ENCODE assay signal across 8 cellular contexts in the genomic region with DNA sequence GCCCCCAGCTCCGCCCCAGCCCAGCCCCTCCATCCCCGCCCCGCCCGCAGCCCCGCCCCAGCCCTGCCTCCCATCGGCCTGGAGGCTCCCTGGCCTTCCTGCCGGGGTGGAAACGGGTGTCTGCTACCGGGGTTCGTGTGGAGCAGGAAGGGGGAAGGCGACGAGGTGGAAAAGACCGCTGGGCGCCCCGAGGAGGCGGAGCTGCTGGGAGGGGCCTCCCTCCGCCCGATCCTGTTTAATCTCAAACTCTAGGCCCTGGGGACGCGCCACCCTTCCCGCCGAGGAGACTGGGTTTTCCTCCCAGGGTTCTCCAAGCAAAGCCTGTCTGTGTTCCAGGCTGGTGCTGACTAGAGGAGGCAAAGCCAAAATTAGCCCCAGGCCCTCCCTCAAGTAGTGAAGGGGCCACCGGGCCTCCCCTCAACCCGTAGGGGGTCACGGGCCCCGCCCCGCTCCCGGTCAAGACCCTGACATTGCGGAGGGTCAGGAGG. TPM values are rescaled to one million over a fixed set of nuclear protein-coding genes. Genes with fewer than 3 reads are reported as not detected.
DNase-seq lines count a peak whose midpoint lies in the region; ATAC-seq and TF ChIP-seq lines count a peak whose summit lies in the region.

No MANE protein-coding gene starts in this region.

- H3K27ac ChIP-seq in SK-N-MC (peak overlapping the region; percentile 92), osteoblast (ENCODE audit: low read depth, low read length) (peak overlapping the region; percentile 28), tibial nerve (peak overlapping the region; percentile 87 to 99 (median 96))

- H2AFZ ChIP-seq in osteoblast (ENCODE audit: low read length), result peak overlapping the region; percentile 78

- no peaks in the 10 kb centered on the region for H3K27me3 Mint-ChIP-seq in activated naive CD8-positive, alpha-beta T cell treated with anti-CD3 and anti-CD28 coated beads for 36 hours
- peaks cover 66% of the 10 kb centered on the region for H3K27me3 Mint-ChIP-seq in glutamatergic neuron (ENCODE audit: unreplicated experiment)

- DNase-seq in GM03348 (ENCODE audit: low spot score), result peak; percentile 98
- DNase-seq in SK-N-MC (ENCODE audit: low read depth, low spot score), result peak; percentile 71
- DNase-seq in activated naive CD8-positive, alpha-beta T cell treated with anti-CD3 and anti-CD28 coated beads for 36 hours, result peak; percentile 70
- peak; percentile 61 for DNase-seq in glutamatergic neuron
- peak; percentile 100 for DNase-seq in osteoblast (ENCODE audit: insufficient read length, low spot score, missing footprints)
- peak; percentile 70 to 72 for DNase-seq in tibial nerve (ENCODE audit: low spot score in 2 of 2)
- DNase-seq in NCI-H1105 treated with DMSO at 0.1 percent for 48 hours (lab: John Stamatoyannopoulos, UW), result no peak

- H3K9me3 ChIP-seq in SK-N-MC (ENCODE audit: low read depth, low read length) (no peaks in the 10 kb centered on the region), osteoblast (ENCODE audit: low read depth, low read length) (no peaks in the 10 kb centered on the region), tibial nerve (peaks cover 0 to 7% (median 0%) of the 10 kb centered on the region in 4 donors)

- no peak for TF ChIP-seq EP300 in tibial nerve (IDR thresholded peaks at IDR 0.05)

- peak overlapping the region; percentile 95 for H3K4me2 ChIP-seq in osteoblast (ENCODE audit: insufficient read depth, low read length)

- peaks cover 7% of the 10 kb centered on the region for H3K36me3 Mint-ChIP-seq in activated naive CD8-positive, alpha-beta T cell treated with anti-CD3 and anti-CD28 coated beads for 36 hours
- H3K36me3 Mint-ChIP-seq in glutamatergic neuron (ENCODE audit: unreplicated experiment), result peaks cover 19% of the 10 kb centered on the region

- H3K79me2 ChIP-seq in osteoblast (ENCODE audit: insufficient read depth, low read length), result no peaks in the 10 kb centered on the region

- 3 to 5% methylated on average over 4 to 6 of the region's 29 CpGs for WGBS in tibial nerve, 2 donors

- peak in 1 of 2 donors; percentile 52 for TF ChIP-seq POLR2A in tibial nerve (IDR thresholded peaks at IDR 0.05)

- peak overlapping the region; percentile 77 for H3K9ac ChIP-seq in SK-N-MC (ENCODE audit: insufficient read length)

- peak overlapping the region; percentile 72 for H3K4me3 Mint-ChIP-seq in activated naive CD8-positive, alpha-beta T cell treated with anti-CD3 and anti-CD28 coated beads for 36 hours
- no peak overlapping the region for H3K4me3 Mint-ChIP-seq in glutamatergic neuron (ENCODE audit: unreplicated experiment)

- peaks cover 8% of the 10 kb centered on the region for H3K4me1 ChIP-seq in osteoblast (ENCODE audit: insufficient read depth, low read length)
- H3K4me1 ChIP-seq in tibial nerve, result peaks cover 0 to 26% (median 13%) of the 10 kb centered on the region in 4 donors

- H4K20me1 ChIP-seq in osteoblast (ENCODE audit: insufficient read depth, low read length), result no peaks in the 10 kb centered on the region

- H3K4me1 Mint-ChIP-seq in activated naive CD8-positive, alpha-beta T cell treated with anti-CD3 and anti-CD28 coated beads for 36 hours, result peaks cover 1% of the 10 kb centered on the region
- H3K4me1 Mint-ChIP-seq in glutamatergic neuron (ENCODE audit: low read depth, unreplicated experiment), result no peaks in the 10 kb centered on the region

- peak; percentile 46 for ATAC-seq in HG03159 (IDR thresholded peaks at IDR 0.05; ENCODE audit: unreplicated experiment)

- H3K9me3 Mint-ChIP-seq in activated naive CD8-positive, alpha-beta T cell treated with anti-CD3 and anti-CD28 coated beads for 36 hours, result peaks cover 15% of the 10 kb centered on the region
- H3K9me3 Mint-ChIP-seq in glutamatergic neuron (ENCODE audit: unreplicated experiment), result peaks cover 74% of the 10 kb centered on the region

- no peaks in the 10 kb centered on the region for H3K27me3 ChIP-seq in osteoblast (ENCODE audit: insufficient read depth, low read length)
- H3K27me3 ChIP-seq in tibial nerve, result peaks cover 0 to 15% of the 10 kb centered on the region in 2 donors

- TF ChIP-seq CTCF in glutamatergic neuron (IDR thresholded peaks at IDR 0.05; ENCODE audit: partially characterized antibody, unreplicated experiment), result no peak
- no peak for TF ChIP-seq CTCF in osteoblast (IDR thresholded peaks at IDR 0.05; ENCODE audit: extremely low read depth, low read depth, low read length)
- no peak for TF ChIP-seq CTCF in tibial nerve (IDR thresholded peaks at IDR 0.05)

- H3K27ac Mint-ChIP-seq in activated naive CD8-positive, alpha-beta T cell treated with anti-CD3 and anti-CD28 coated beads for 36 hours, result no peak overlapping the region
- H3K27ac Mint-ChIP-seq in glutamatergic neuron (ENCODE audit: unreplicated experiment), result peak overlapping the region; percentile 55

- H3K4me3 ChIP-seq in SK-N-MC, result peak overlapping the region; percentile 76
- peak overlapping the region; percentile 72 for H3K4me3 ChIP-seq in osteoblast (ENCODE audit: insufficient read depth, low read length)
- H3K4me3 ChIP-seq in tibial nerve, result peak overlapping the region; percentile 46 to 94 (median 80)

- H3K36me3 ChIP-seq in SK-N-MC (ENCODE audit: insufficient read depth, low read length) (no peaks in the 10 kb centered on the region), osteoblast (ENCODE audit: insufficient read depth, low read length) (no peaks in the 10 kb centered on the region), tibial nerve (no peaks in the 10 kb centered on the region)

RNA-seq across cellular contexts. Expression of a gene that starts 16.2 kb away (rescaled TPM):
- not detected for total RNA-seq in activated naive CD8-positive, alpha-beta T cell treated with anti-CD3 and anti-CD28 coated beads for 36 hours
- total RNA-seq in glutamatergic neuron (ENCODE audit: unreplicated experiment) (not detected), osteoblast (not detected in 2 replicates), tibial nerve (not detected)

RNA-seq across cellular contexts. Expression of a gene that starts 41.6 kb away (rescaled TPM):
- total RNA-seq in activated naive CD8-positive, alpha-beta T cell treated with anti-CD3 and anti-CD28 coated beads for 36 hours, result 10 to 100 TPM; 18.9 to 19.0 TPM
- total RNA-seq in glutamatergic neuron (ENCODE audit: unreplicated experiment), result 24.5 TPM
- 5.4 and 8.5 TPM in 2 replicates for total RNA-seq in osteoblast
- 10 to 100 TPM; 18.4 to 29.4 (median 23.1) TPM for total RNA-seq in tibial nerve

RNA-seq across cellular contexts. Expression of a gene that starts 48.9 kb away (rescaled TPM):
- 10 to 100 TPM; 52.5 to 53.3 TPM for total RNA-seq in activated naive CD8-positive, alpha-beta T cell treated with anti-CD3 and anti-CD28 coated beads for 36 hours
- total RNA-seq in glutamatergic neuron (ENCODE audit: unreplicated experiment) (3.0 TPM), osteoblast (0.29 TPM in 1 of 2 replicates, not detected in the other), tibial nerve (under 1 TPM in 1 of 4 donors, not detected in 3; 0.44 TPM)

RNA-seq across cellular contexts. Expression of a gene that starts 56.5 kb away (rescaled TPM):
- 100 to 1,000 TPM; 110 to 111 TPM for total RNA-seq in activated naive CD8-positive, alpha-beta T cell treated with anti-CD3 and anti-CD28 coated beads for 36 hours
- 0.29 TPM for total RNA-seq in glutamatergic neuron (ENCODE audit: unreplicated experiment)
- under 0.01 TPM in 1 of 2 replicates, not detected in the other for total RNA-seq in osteoblast
- total RNA-seq in tibial nerve, result 1 to 10 TPM in 2 of 4 donors, under 1 TPM in 2; 0.39 to 3.7 (median 0.97) TPM

Comparison
In these comparisons a context has a peak if more than half of its experiments do, and no peak if none do; other contexts are left out.
1. H3K27ac ChIP-seq: peak in every context shown above with its lines; median percentile 96 in tibial nerve; 92 in SK-N-MC; 28 in osteoblast.
2. RNA of a gene that starts 48.9 kb away (total RNA-seq): 52.5 to 53.3 TPM in activated naive CD8-positive, alpha-beta T cell treated with anti-CD3 and anti-CD28 coated beads for 36 hours; 3.0 TPM in glutamatergic neuron (single experiment), 0.44 TPM in tibial nerve and 0.29 TPM in osteoblast; every median in the first group is over 10 times any median in the second.
3. Peak in every context shown above with its lines, with median percentiles within 50 percentile points of each other: H3K4me3 ChIP-seq.